8 cellular contexts compared by ENCODE assay signal in the genomic region with DNA sequence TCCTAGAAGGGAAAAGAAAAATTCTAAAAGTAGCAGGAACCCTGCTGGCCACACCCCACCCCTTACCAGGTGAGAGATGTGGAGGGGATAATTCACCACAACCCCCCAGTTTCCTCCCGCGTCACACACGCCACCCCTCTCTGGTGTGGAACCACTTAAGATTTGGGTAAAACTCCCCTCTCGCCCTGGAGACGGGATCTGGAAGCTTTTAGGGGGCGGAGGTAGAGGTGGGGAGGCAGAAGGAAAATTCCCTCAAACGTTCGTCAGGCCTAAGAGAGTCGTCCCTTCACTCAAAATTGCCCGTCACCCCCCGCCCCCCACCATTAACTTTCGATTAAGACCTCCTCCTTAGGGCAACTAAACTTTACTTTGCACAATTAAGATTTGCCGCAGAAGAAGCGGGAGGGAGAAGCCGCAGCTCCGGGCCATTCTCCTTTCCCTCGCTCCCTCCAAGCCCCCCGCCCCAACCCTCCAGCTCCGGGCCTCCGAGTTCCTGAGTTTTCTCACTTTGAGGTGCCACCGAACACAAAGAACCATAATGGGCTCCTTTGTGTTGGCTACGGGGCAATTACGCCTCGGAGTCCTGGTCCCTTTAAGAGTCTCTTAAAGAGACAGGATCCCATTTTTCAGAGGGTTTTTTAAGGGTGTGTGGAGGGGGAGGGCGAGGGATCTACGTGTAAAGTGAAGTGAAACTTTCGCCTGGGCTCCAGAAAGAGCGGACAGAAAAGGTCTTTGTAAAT. TPM values are rescaled to one million over a fixed set of nuclear protein-coding genes. Genes with fewer than 3 reads are reported as not detected.
DNase-seq lines count a peak whose midpoint lies in the region; ATAC-seq and TF ChIP-seq lines count a peak whose summit lies in the region.

No MANE protein-coding gene starts in this region.

- no peaks in the 10 kb centered on the region for H3K9me3 Mint-ChIP-seq in activated naive CD4-positive, alpha-beta T cell treated with anti-CD3 and anti-CD28 coated beads, Interleukin-2, amount 10 ng/mL, durations not matched to agents 7 days and 5 days
- H3K9me3 Mint-ChIP-seq in activated B cell treated with CpG ODN at 0.5 μM for 24 hours (no peaks in the 10 kb centered on the region), natural killer cell (no peaks in the 10 kb centered on the region)

- POLR2A ChIA-PET in activated B cell treated with CpG ODN at 0.5 μM for 24 hours (lab: Charles Lee), result interaction anchor here (0.6 to 1.5 kb wide), 6 partner anchors 19 to 281 kb away, joined by 3 to 5 read pairs (median 4); partner anchors contain the start of genes CCDC43 and GPATCH8

- H3K4me3 ChIP-seq in fibroblast of villous mesenchyme (ENCODE audit: low read depth, low read length), result peak overlapping the region; percentile 76

- no peak for TF ChIP-seq CTCF in activated B cell treated with CpG ODN at 0.5 μM for 24 hours (IDR thresholded peaks at IDR 0.05)
- no peak for TF ChIP-seq CTCF in fibroblast of villous mesenchyme (IDR thresholded peaks at IDR 0.05; ENCODE audit: insufficient read depth, low read depth, low read length)
- TF ChIP-seq CTCF in natural killer cell (IDR thresholded peaks at IDR 0.05), result no peak

- DNase-seq in activated naive CD4-positive, alpha-beta T cell treated with anti-CD3 and anti-CD28 coated beads, Interleukin-2, amount 10 ng/mL, durations not matched to agents 7 days and 5 days, result peak; percentile 34
- no peak for DNase-seq in activated naive CD4-positive, alpha-beta T cell treated with Interleukin-2 at 50 U/mL for 16 hours
- peak; percentile 18 for DNase-seq in NCI-H1436 treated with DMSO at 0.1 percent for 48 hours (lab: John Stamatoyannopoulos, UW)
- DNase-seq in activated B cell treated with CpG ODN at 0.5 μM for 24 hours, result peak; percentile 30
- DNase-seq in fibroblast of villous mesenchyme (ENCODE audit: low read depth), result peak; percentile 71
- peak; percentile 18 for DNase-seq in natural killer cell
- no peak for DNase-seq in KG1 (lab: John Stamatoyannopoulos, UW)

- H3K4me3 Mint-ChIP-seq in activated naive CD4-positive, alpha-beta T cell treated with anti-CD3 and anti-CD28 coated beads, Interleukin-2, amount 10 ng/mL, durations not matched to agents 7 days and 5 days, result peak overlapping the region; percentile 73
- H3K4me3 Mint-ChIP-seq in activated B cell treated with CpG ODN at 0.5 μM for 24 hours (peak overlapping the region; percentile 95), natural killer cell (peak overlapping the region; percentile 98)

- H3K36me3 Mint-ChIP-seq in activated naive CD4-positive, alpha-beta T cell treated with anti-CD3 and anti-CD28 coated beads, Interleukin-2, amount 10 ng/mL, durations not matched to agents 7 days and 5 days, result no peaks in the 10 kb centered on the region
- H3K36me3 Mint-ChIP-seq in activated B cell treated with CpG ODN at 0.5 μM for 24 hours (ENCODE audit: low read depth), result peaks cover 5% of the 10 kb centered on the region
- no peaks in the 10 kb centered on the region for H3K36me3 Mint-ChIP-seq in natural killer cell

- intact Hi-C loops in activated B cell treated with CpG ODN at 0.5 μM for 24 hours (cut with micrococcal nuclease), result loop anchor here (1.0 to 5.0 kb wide), 5 partner anchors 53 to 506 kb away; partner anchors contain the start of genes DBF4B, GPATCH8 and NMT1
- intact Hi-C loops in natural killer cell (cut with micrococcal nuclease), result loop anchor here (2.0 kb wide), 1 partner anchor 433 kb away; the partner anchor contains the start of gene HDAC5

- H3K27me3 Mint-ChIP-seq in activated naive CD4-positive, alpha-beta T cell treated with anti-CD3 and anti-CD28 coated beads, Interleukin-2, amount 10 ng/mL, durations not matched to agents 7 days and 5 days, result peaks cover 88% of the 10 kb centered on the region
- peaks cover 23% of the 10 kb centered on the region for H3K27me3 Mint-ChIP-seq in activated B cell treated with CpG ODN at 0.5 μM for 24 hours
- peaks cover 32 to 38% of the 10 kb centered on the region in 2 donors for H3K27me3 Mint-ChIP-seq in natural killer cell (ENCODE audit: low read depth in 2 of 2)

- CTCF ChIA-PET in activated naive CD4-positive, alpha-beta T cell treated with anti-CD3 and anti-CD28 coated beads, Interleukin-2, amount 10 ng/mL, durations not matched to agents 7 days and 5 days (lab: Charles Lee), result interaction anchor here (1.0 kb wide), 1 partner anchor 323 kb away, joined by 3 read pairs; no protein-coding TSS in a partner anchor
- CTCF ChIA-PET in activated B cell treated with CpG ODN at 0.5 μM for 24 hours (lab: Charles Lee), result no interaction called here

- peaks cover 26% of the 10 kb centered on the region for H3K4me1 Mint-ChIP-seq in activated naive CD4-positive, alpha-beta T cell treated with anti-CD3 and anti-CD28 coated beads, Interleukin-2, amount 10 ng/mL, durations not matched to agents 7 days and 5 days
- peaks cover 26% of the 10 kb centered on the region for H3K4me1 Mint-ChIP-seq in activated B cell treated with CpG ODN at 0.5 μM for 24 hours
- H3K4me1 Mint-ChIP-seq in natural killer cell, result peaks cover 19 to 39% of the 10 kb centered on the region in 2 donors

- ATAC-seq in activated B cell treated with CpG ODN at 0.5 μM for 24 hours (ENCODE audit: low read depth) (peak; percentile 66), natural killer cell (peak; percentile 40 to 47 (median 46)), GM18868 (IDR thresholded peaks at IDR 0.05; ENCODE audit: unreplicated experiment) (no peak)

- H3K27ac Mint-ChIP-seq in activated naive CD4-positive, alpha-beta T cell treated with anti-CD3 and anti-CD28 coated beads, Interleukin-2, amount 10 ng/mL, durations not matched to agents 7 days and 5 days, result peak overlapping the region; percentile 20
- peak overlapping the region; percentile 90 for H3K27ac Mint-ChIP-seq in activated B cell treated with CpG ODN at 0.5 μM for 24 hours
- peak overlapping the region; percentile 68 to 88 for H3K27ac Mint-ChIP-seq in natural killer cell

RNA-seq across cellular contexts. Expression of gene FZD2, which starts 1.0 kb away (rescaled TPM):
- total RNA-seq in activated B cell treated with CpG ODN at 0.5 μM for 24 hours (0.91 TPM in 2 replicates), fibroblast of villous mesenchyme (35.4 and 36.3 TPM in 2 replicates), natural killer cell (under 1 TPM; 0.27 to 0.55 (median 0.33) TPM)

RNA-seq across cellular contexts. Expression of gene GPATCH8, which starts 53.1 kb away (rescaled TPM):
- total RNA-seq in activated B cell treated with CpG ODN at 0.5 μM for 24 hours (62.2 and 64.5 TPM in 2 replicates), fibroblast of villous mesenchyme (23.8 and 31.1 TPM in 2 replicates), natural killer cell (100 to 1,000 TPM; 104 to 111 (median 109) TPM)

Comparison
In these comparisons a context has a peak if more than half of its experiments do, and no peak if none do; other contexts are left out.
1. DNase-seq: peak in activated naive CD4-positive, alpha-beta T cell treated with anti-CD3 and anti-CD28 coated beads, Interleukin-2, amount 10 ng/mL, durations not matched to agents 7 days and 5 days (single experiment), NCI-H1436 treated with DMSO at 0.1 percent for 48 hours (single experiment), activated B cell treated with CpG ODN at 0.5 μM for 24 hours (single experiment), fibroblast of villous mesenchyme (single experiment) and natural killer cell (single experiment); none in activated naive CD4-positive, alpha-beta T cell treated with Interleukin-2 at 50 U/mL for 16 hours (single experiment) and KG1 (single experiment).
2. H3K27ac Mint-ChIP-seq: peak in every context shown above with its lines; median percentile 90 in activated B cell treated with CpG ODN at 0.5 μM for 24 hours; 78 in natural killer cell; 20 in activated naive CD4-positive, alpha-beta T cell treated with anti-CD3 and anti-CD28 coated beads, Interleukin-2, amount 10 ng/mL, durations not matched to agents 7 days and 5 days.
3. RNA of gene FZD2, which starts 1.0 kb away (total RNA-seq): 35.4 to 36.3 TPM in fibroblast of villous mesenchyme; 0.91 TPM in activated B cell treated with CpG ODN at 0.5 μM for 24 hours and 0.27 to 0.55 TPM in natural killer cell; every median in the first group is over 10 times any median in the second.
4. Peak in every context shown above with its lines, with median percentiles within 50 percentile points of each other: H3K4me3 Mint-ChIP-seq.